14 cellular contexts compared by ENCODE assay signal in genomic region chr22:20751185-20751851, GRCh38. TPM values are rescaled to one million over a fixed set of nuclear protein-coding genes. Genes with fewer than 3 reads are reported as not detected.
DNase-seq lines count a peak whose midpoint lies in the region; ATAC-seq, FAIRE-seq and TF ChIP-seq lines count a peak whose summit lies in the region.
"Had no signal": no experiment of that assay in that cellular context is flagged by ENCODE, and none has a peak within 500 bp of the region (broad histone marks: within the 10 kb centered on the region; RNA-seq: fewer than 3 reads in every experiment).

No MANE protein-coding gene starts in this region.

- no peak for TF ChIP-seq POLR2A in HepG2 (IDR thresholded peaks at IDR 0.05; ENCODE audit: insufficient read depth in 1 of 2, low read depth in 2 of 2, low read length in 2 of 2)

- H3K36me3 ChIP-seq in brain microvascular endothelial cell (replicated peaks) = peaks cover 24% of the 10 kb centered on the region
- peaks cover 3 to 43% of the 10 kb centered on the region in 2 experiments; a peak in 3 of 5 replicates for H3K36me3 ChIP-seq in HepG2 (replicated peaks in 1 of 2; ENCODE audit: control insufficient read depth in 1 of 2, insufficient read depth in 2 of 2, low read length in 2 of 2)

- in situ Hi-C loops in brain microvascular endothelial cell (cut with HindIII; ENCODE audit: low pct_ligation_motif_present, low sequenced_read_pairs) (no loop called here), HepG2 (cut with HindIII; ENCODE audit: extremely low pct_ligation_motif_present, low pct_unique_long_range_greater_than_20kb) (no loop called here)

- POLR2A ChIA-PET in HepG2 (lab: Yijun Ruan, JAX) = no interaction called here

- CTCF ChIA-PET in HepG2 (lab: Yijun Ruan, JAX; ENCODE audit: low intra/inter-chr PET ratio, low total read pairs) = interaction anchor here (0.7 kb wide), 1 partner anchor 33 kb away, joined by 3 read pairs; no protein-coding TSS in a partner anchor

- peaks cover 0 to 15% of the 10 kb centered on the region in 2 donors for H3K4me1 Mint-ChIP-seq in natural killer cell

- TF ChIP-seq CTCF in brain microvascular endothelial cell (IDR thresholded peaks at IDR 0.05; ENCODE audit: low read depth, low read length, missing control alignments) (peak; percentile 34), HepG2 (CRISPR knock-in tag; IDR thresholded peaks at IDR 0.05) (0 out of 2 replicates have a peak, but pooled peaks have one; percentile 17), natural killer cell (IDR thresholded peaks at IDR 0.05) (no peak)

- BruUV-seq in HepG2 (replicated peaks; lab: Mats Ljungman, UMichigan) = no TSS peak

- H2AFZ ChIP-seq in HepG2 (ENCODE audit: low read length) = no peak overlapping the region

- no peaks in the 10 kb centered on the region for H4K20me1 ChIP-seq in HepG2 (ENCODE audit: insufficient read depth, low read length)

- H3K4me3 ChIP-seq in brain microvascular endothelial cell (ENCODE audit: low read depth, low read length) (no peak overlapping the region), HepG2 (replicated peaks in 1 of 3; ENCODE audit: insufficient read depth in 1 of 3, low read depth in 2 of 3, low read length in 3 of 3) (no peak overlapping the region)
- H3K4me3 ChIP-seq: left lung had no signal

- no peaks in the 10 kb centered on the region for H3K36me3 Mint-ChIP-seq in natural killer cell
- H3K36me3 Mint-ChIP-seq: activated naive CD8-positive, alpha-beta T cell had no signal

- H3K79me2 ChIP-seq in HepG2 (ENCODE audit: insufficient read depth, low read length) = no peaks in the 10 kb centered on the region

- no peak overlapping the region for H3K4me3 Mint-ChIP-seq in natural killer cell
- H3K4me3 Mint-ChIP-seq: activated naive CD8-positive, alpha-beta T cell had no signal

- H3K9me3 Mint-ChIP-seq in natural killer cell = no peaks in the 10 kb centered on the region

- H3K9ac ChIP-seq in HepG2 (ENCODE audit: insufficient read depth, low read depth, low read length) = no peak overlapping the region

- FAIRE-seq in HepG2 (lab: Jason Lieb, UNC) = no peak

- H3K27me3 Mint-ChIP-seq in natural killer cell (ENCODE audit: low read depth in 2 of 2) = no peaks in the 10 kb centered on the region
- H3K27me3 Mint-ChIP-seq: activated naive CD8-positive, alpha-beta T cell had no signal

- no peak for TF ChIP-seq RAD21 in HepG2 (CRISPR knock-in tag; IDR thresholded peaks at IDR 0.05)

- H3K4me2 ChIP-seq in HepG2 (ENCODE audit: low read depth, low read length) = no peak overlapping the region

- peak; percentile 44; the same call in 1 of the 3 replicates for ATAC-seq in HepG2
- ATAC-seq in natural killer cell = no peak
- no peak for ATAC-seq in GM18907 (IDR thresholded peaks at IDR 0.05; ENCODE audit: unreplicated experiment)

- no peaks in the 10 kb centered on the region for H3K27me3 ChIP-seq in brain microvascular endothelial cell (replicated peaks)
- no peaks in the 10 kb centered on the region for H3K27me3 ChIP-seq in HepG2 (ENCODE audit: control insufficient read depth in 1 of 2, insufficient read depth in 2 of 2, low read length in 2 of 2)
- H3K27me3 ChIP-seq: left lung, neutrophil had no signal

- no peaks in the 10 kb centered on the region for H3K4me1 ChIP-seq in HepG2 (ENCODE audit: insufficient read depth, low read length)

- peak overlapping the region; percentile 14 for H3K27ac ChIP-seq in brain microvascular endothelial cell
- no peak overlapping the region for H3K27ac ChIP-seq in HepG2 (ENCODE audit: extremely low read length, insufficient read depth, low read length)
- peak overlapping the region; percentile 36 for H3K27ac ChIP-seq in temporal lobe (ENCODE audit: low read depth, low read length)
- H3K27ac ChIP-seq: neutrophil had no signal

- DNase-seq in NCI-H510A treated with DMSO at 0.1 percent for 48 hours (lab: John Stamatoyannopoulos, UW) (peak; percentile 33), NCI-H510A (lab: John Stamatoyannopoulos, UW) (no peak), brain microvascular endothelial cell (no peak), HepG2 (ENCODE audit: low spot score) (no peak), natural killer cell (no peak), germinal center (ENCODE audit: low spot score) (no peak)
- DNase-seq: KBM-7, NCI-H187 had no signal

- intact Hi-C loops in HepG2 (cut with micrococcal nuclease; ENCODE audit: unreplicated experiment) (no loop called here), natural killer cell (cut with micrococcal nuclease) (no loop called here)

- no peaks in the 10 kb centered on the region for H3K9me3 ChIP-seq in HepG2 (ENCODE audit: low read length)
- H3K9me3 ChIP-seq: left lung, neutrophil had no signal

- WGBS in HepG2 (ENCODE audit: low lambda C conversion rate) = 93% methylated on average over 16 of the region's 18 CpGs

- TF ChIP-seq EP300 in HepG2 (IDR thresholded peaks at IDR 0.05; ENCODE audit: low read depth in 2 of 2, low read length in 2 of 2) = no peak
- TF ChIP-seq EP300 in HepG2 (CRISPR knock-in tag; IDR thresholded peaks at IDR 0.05; ENCODE audit: borderline replicate concordance) = no peak

- peak overlapping the region in 1 of 2 donors; percentile 72 for H3K27ac Mint-ChIP-seq in natural killer cell
- H3K27ac Mint-ChIP-seq: activated naive CD8-positive, alpha-beta T cell had no signal

TF ChIP-seq in HepG2, 621 proteins besides CTCF, POLR2A, EP300 and RAD21:
- no peak for TF ChIP-seq KMT2A (CRISPR knock-in tag; IDR thresholded peaks at IDR 0.05)

RNA-seq across cellular contexts. Expression of gene SERPIND1, which starts 22.6 kb away (rescaled TPM):
- total RNA-seq in HepG2 (2016; rRNA removed; fragmentation: Illumina TruSeq; extraction: Trizol) (55.6 and 111 TPM in 2 replicates), temporal lobe (8.6 TPM), natural killer cell (under 1 TPM in 1 of 3 donors, not detected in 2; 0.43 TPM)
- 16.4 and 19.8 TPM in 2 replicates for total RNA-seq in HepG2 (2016; cell fraction: cytosol; rRNA removed; fragmentation: Illumina TruSeq; extraction: Trizol; ENCODE audit: low read depth)
- 53.2 and 106 TPM in 2 replicates for total RNA-seq in HepG2 (2016; cell fraction: insoluble cytoplasmic fraction; rRNA removed; fragmentation: Illumina TruSeq; extraction: Trizol)
- total RNA-seq in HepG2 (2016; cell fraction: membrane; rRNA removed; fragmentation: Illumina TruSeq; extraction: Trizol) = 35.3 and 35.7 TPM in 2 replicates
- 108 and 133 TPM in 2 replicates for total RNA-seq in HepG2 (2016; cell fraction: nucleus; rRNA removed; fragmentation: Illumina TruSeq; extraction: Trizol)
- polyA plus RNA-seq in HepG2 (2011; rRNA removed) = 350 and 408 TPM in 2 replicates
- polyA plus RNA-seq in HepG2 (2011; cell fraction: cytosol; rRNA removed) = 341 and 453 TPM in 2 replicates
- polyA plus RNA-seq in HepG2 (2011; cell fraction: nucleus; rRNA removed) = 146 and 188 TPM in 2 replicates
- polyA plus RNA-seq in HepG2 (2012) = 497 and 593 TPM in 2 replicates
- polyA plus RNA-seq in HepG2 (2016; cell fraction: cytosol; fragmentation: Illumina TruSeq; extraction: Trizol; ENCODE audit: low read depth) = 30.3 and 32.4 TPM in 2 replicates
- polyA plus RNA-seq in HepG2 (2016; cell fraction: insoluble cytoplasmic fraction; fragmentation: Illumina TruSeq; extraction: Trizol; ENCODE audit: low read depth) = 91.5 and 101 TPM in 2 replicates
- 45.7 and 51.9 TPM in 2 replicates for polyA plus RNA-seq in HepG2 (2016; cell fraction: membrane; fragmentation: Illumina TruSeq; extraction: Trizol; ENCODE audit: low read depth)
- 228 and 244 TPM in 2 replicates for polyA plus RNA-seq in HepG2 (2016; cell fraction: nucleus; fragmentation: Illumina TruSeq; extraction: Trizol; ENCODE audit: insufficient read depth, low read depth)
- 0.37 and 351 TPM in 2 replicates for polyA minus RNA-seq in HepG2 (2011; rRNA and poly(A)+ RNA removed; ENCODE audit: low replicate concordance)
- 132 and 186 TPM in 2 replicates for polyA minus RNA-seq in HepG2 (2011; cell fraction: cytosol; rRNA and poly(A)+ RNA removed)
- 67.9 and 98.5 TPM in 2 replicates for polyA minus RNA-seq in HepG2 (2011; cell fraction: nucleus; rRNA and poly(A)+ RNA removed)
- total RNA-seq: dermis blood vessel endothelial cell had no signal
